In genomic region chr1:117188268-117189108, GRCh38 we compare ENCODE assay signal across 17 cellular contexts. TPM values are rescaled to one million over a fixed set of nuclear protein-coding genes. Genes with fewer than 3 reads are reported as not detected.
"Had no signal": no experiment of that assay in that cellular context is flagged by ENCODE, and none has a peak within 500 bp of the region (broad histone marks: within the 10 kb centered on the region; RNA-seq: fewer than 3 reads in every experiment).

No MANE protein-coding gene starts in this region.

- H3K36me3 ChIP-seq: brain microvascular endothelial cell, tibial nerve had no signal

- H3K27me3 ChIP-seq: brain microvascular endothelial cell, tibial nerve had no signal

- H3K9me3 Mint-ChIP-seq: T-helper 2 cell treated with Interferon-gamma antibody and Interleukin-4, amounts not matched to agents 5 μg/mL and 100 μg/mL, for 36 hours had no signal

- H3K4me3 Mint-ChIP-seq: naive B cell; stimulated activated effector memory CD8-positive, alpha-beta T cell treated with anti-CD3 and anti-CD28 coated beads, Interleukin-12 subunit alpha, Interleukin-12 subunit beta, amount 100 ng/mL, for 72 hours; T-helper 2 cell treated with Interferon-gamma antibody and Interleukin-4, amounts not matched to agents 5 μg/mL and 100 μg/mL, for 36 hours had no signal

- H3K36me3 Mint-ChIP-seq: stimulated activated effector memory CD8-positive, alpha-beta T cell treated with anti-CD3 and anti-CD28 coated beads, Interleukin-12 subunit alpha, Interleukin-12 subunit beta, amount 100 ng/mL, for 72 hours had no signal

- H3K27ac ChIP-seq: brain microvascular endothelial cell, tibial nerve had no signal

- ATAC-seq: activated CD4-positive, CD25-positive, alpha-beta regulatory T cell treated with anti-CD3 and anti-CD28 coated beads, Interleukin-2, amount 50 U/mL, for 24 hours; activated naive CD4-positive, alpha-beta T cell treated with anti-CD3 and anti-CD28 coated beads, Interleukin-2, amount 50 U/mL, for 72 hours; left colon; right cardiac atrium; stimulated activated effector memory CD8-positive, alpha-beta T cell treated with anti-CD3 and anti-CD28 coated beads, Interleukin-12 subunit alpha, Interleukin-12 subunit beta, amount 100 ng/mL, for 72 hours had no signal

- DNase-seq: activated CD4-positive, alpha-beta T cell treated with anti-CD3 and anti-CD28 coated beads, Interleukin-2, amount 50 U/mL, for 4 hours; activated effector memory CD4-positive, alpha-beta T cell treated with anti-CD3 and anti-CD28 coated beads, Interleukin-2, amount 50 U/mL, for 16 hours; activated T-cell treated with anti-CD3 and anti-CD28 coated beads, Interleukin-2, amount 50 U/mL, for 1 hour; amygdala; brain microvascular endothelial cell; glutamatergic neuron; left colon; naive B cell; right cardiac atrium had no signal

- H3K4me3 ChIP-seq: lung, tibial nerve had no signal

- H3K4me1 ChIP-seq: tibial nerve had no signal

- H3K4me1 Mint-ChIP-seq: stimulated activated effector memory CD8-positive, alpha-beta T cell treated with anti-CD3 and anti-CD28 coated beads, Interleukin-12 subunit alpha, Interleukin-12 subunit beta, amount 100 ng/mL, for 72 hours had no signal

- H3K27ac Mint-ChIP-seq: activated naive CD4-positive, alpha-beta T cell treated with anti-CD3 and anti-CD28 coated beads, Interleukin-2, amount 50 U/mL, for 72 hours; naive B cell; stimulated activated effector memory CD8-positive, alpha-beta T cell treated with anti-CD3 and anti-CD28 coated beads, Interleukin-12 subunit alpha, Interleukin-12 subunit beta, amount 100 ng/mL, for 72 hours; T-helper 2 cell treated with Interferon-gamma antibody and Interleukin-4, amounts not matched to agents 5 μg/mL and 100 μg/mL, for 36 hours had no signal

RNA-seq across cellular contexts. Expression of gene VTCN1, which starts 22.2 kb away (rescaled TPM):
- total RNA-seq: activated naive CD4-positive, alpha-beta T cell treated with anti-CD3 and anti-CD28 coated beads, Interleukin-2, amount 50 U/mL, for 72 hours; chondrocyte; left colon; posterior vena cava; tibial nerve had no signal
